ENCODE assay signal across 8 cellular contexts in genomic region chr4:9001153-9001552, GRCh38.
DNase-seq lines count a peak whose midpoint lies in the region; ATAC-seq, FAIRE-seq and TF ChIP-seq lines count a peak whose summit lies in the region.
"Not testable (repeated sequence)": the region's sequence is repeated elsewhere in the genome, so short reads cannot be mapped to it uniquely, and the experiment has no call there.

No MANE protein-coding gene starts in this region.

- H4K20me1 ChIP-seq in HCT116 (ENCODE audit: insufficient read depth); neural progenitor cell (ENCODE audit: low read depth): not testable (repeated sequence)

- H3K4me1 Mint-ChIP-seq in neural progenitor cell; stimulated activated memory B cell treated with anti-CD40 and anti-IgM and Interleukin-4, amounts not matched to agents 10 μg/mL and 1 μg/mL and 100 μg/mL, for 72 hours: not testable (repeated sequence)

- not testable (repeated sequence) for FAIRE-seq in A549 (lab: Jason Lieb, UNC)

- not testable (repeated sequence) for H2AFZ ChIP-seq in HCT116 (ENCODE audit: low read depth, low read length, poor library complexity, severe bottlenecking); neural progenitor cell (replicated peaks)

- H3K36me3 ChIP-seq in HCT116 (ENCODE audit: control insufficient read depth in 1 of 2, insufficient read depth in 2 of 2, low read length in 2 of 2); NT2/D1 (ENCODE audit: insufficient read depth, insufficient read length, low read length); breast epithelium; neural progenitor cell: not testable (repeated sequence)

- not testable (repeated sequence) for H3K9me3 ChIP-seq in A549; HCT116 (ENCODE audit: control insufficient read depth in 1 of 2, insufficient read depth in 1 of 2, low read depth in 1 of 2, low read length in 2 of 2); NT2/D1 (ENCODE audit: insufficient read depth, low read length); breast epithelium; iPS-18c (ENCODE audit: control insufficient read depth, insufficient read depth, low read length); neural progenitor cell (ENCODE audit: low read depth)

- RAD21 ChIA-PET in HCT116 (lab: Charles Lee; ENCODE audit: low non-redundant PET in 1 of 2, low total read pairs in 2 of 2, uncharacterized antibody in 2 of 2, unreplicated experiment in 2 of 2): not testable (repeated sequence)

- not testable (repeated sequence) for H3K27me3 ChIP-seq in HCT116 (ENCODE audit: insufficient read depth, low read length); breast epithelium
- peaks cover 35% of the 10 kb centered on the region for H3K27me3 ChIP-seq in NT2/D1 (ENCODE audit: insufficient read depth, insufficient read length)
- peaks cover 23% of the 10 kb centered on the region for H3K27me3 ChIP-seq in neural progenitor cell

- H3K4me3 Mint-ChIP-seq in neural progenitor cell: not testable (repeated sequence)
- H3K4me3 Mint-ChIP-seq in stimulated activated memory B cell treated with anti-CD40 and anti-IgM and Interleukin-4, amounts not matched to agents 10 μg/mL and 1 μg/mL and 100 μg/mL, for 72 hours: peak overlapping the region; percentile 34

- H3K4me2 ChIP-seq in A549 (peak overlapping the region; percentile 58; the same call in 2 of the 3 replicates), HCT116 (ENCODE audit: low read length) (peak overlapping the region; percentile 65; the same call in 1 of the 2 replicates), neural progenitor cell (peak overlapping the region; percentile 74)

- POLR2A ChIA-PET in A549 (lab: Yijun Ruan, JAX); HCT116 (lab: Charles Lee): not testable (repeated sequence)

- not testable (repeated sequence) for H3K9ac ChIP-seq in HCT116 (ENCODE audit: low read length); neural progenitor cell
- peak overlapping the region; percentile 70 for H3K9ac ChIP-seq in NT2/D1 (ENCODE audit: insufficient read length, low read depth)

- not testable (repeated sequence) for H3K9me2 ChIP-seq in HCT116 (ENCODE audit: insufficient read depth)

- not testable (repeated sequence) for TF ChIP-seq RAD21 in A549 (conservative IDR thresholded peaks at IDR 0.05 in 1 of 2, IDR thresholded peaks at IDR 0.05 in 1 of 2); HCT116 (IDR thresholded peaks at IDR 0.05; ENCODE audit: low read depth)

- intact Hi-C loops in HCT116 (cut with micrococcal nuclease): loop anchor here (2.0 kb wide), 1 partner anchor 122 kb away; no protein-coding TSS in a partner anchor
- intact Hi-C loops in breast epithelium (cut with DNase I; ENCODE audit: low total_unique reads): not testable (repeated sequence)

- H3K36me3 Mint-ChIP-seq in neural progenitor cell; stimulated activated memory B cell treated with anti-CD40 and anti-IgM and Interleukin-4, amounts not matched to agents 10 μg/mL and 1 μg/mL and 100 μg/mL, for 72 hours: not testable (repeated sequence)

- H3F3A ChIP-seq in neural progenitor cell (ENCODE audit: low read depth): not testable (repeated sequence)

- CTCF ChIA-PET in A549 (lab: Yijun Ruan, JAX) (interaction anchor here (0.5 to 0.7 kb wide), 7 partner anchors 8 to 1122 kb away, joined by 3 to 7 read pairs (median 3); no protein-coding TSS in a partner anchor), HCT116 (lab: Charles Lee) (interaction anchor here (0.7 to 1.2 kb wide), 5 partner anchors 8 to 122 kb away, joined by 3 to 15 read pairs (median 6); no protein-coding TSS in a partner anchor)

- not testable (repeated sequence) for TF ChIP-seq POLR2A in A549 (IDR thresholded peaks at IDR 0.05; ENCODE audit: low read length); HCT116 (IDR thresholded peaks at IDR 0.05; ENCODE audit: borderline replicate concordance, extremely low read depth, insufficient read depth, insufficient read length); breast epithelium (IDR thresholded peaks at IDR 0.05)

- TF ChIP-seq CTCF in A549 (IDR thresholded peaks at IDR 0.05); HCT116 (IDR thresholded peaks at IDR 0.05 in 2 of 3, conservative IDR thresholded peaks at IDR 0.05 in 1 of 3; ENCODE audit: borderline replicate concordance in 1 of 3, insufficient read depth in 1 of 3, low read depth in 2 of 3, low read length in 2 of 3); breast epithelium (IDR thresholded peaks at IDR 0.05); epithelial cell of proximal tubule (conservative IDR thresholded peaks at IDR 0.05; ENCODE audit: low read depth, low read length); neural progenitor cell (IDR thresholded peaks at IDR 0.05): not testable (repeated sequence)

- H3K4me1 ChIP-seq in A549; HCT116 (ENCODE audit: control insufficient read depth in 1 of 2, insufficient read depth in 2 of 2, low read length in 2 of 2); NT2/D1 (ENCODE audit: insufficient read depth, insufficient read length); breast epithelium; neural progenitor cell: not testable (repeated sequence)

- DNase-seq in A549 (ENCODE audit: low read depth in 1 of 2, low spot score in 1 of 2); HCT116 (ENCODE audit: low read depth, low spot score); NT2/D1 (ENCODE audit: low read depth, low spot score); breast epithelium (ENCODE audit: low spot score in 2 of 2); epithelial cell of proximal tubule (ENCODE audit: low read depth): not testable (repeated sequence)
- peak; percentile 17 for DNase-seq in neural progenitor cell (ENCODE audit: low spot score)

- H3K79me2 ChIP-seq in HCT116 (ENCODE audit: insufficient read depth, low read length); neural progenitor cell (ENCODE audit: low read depth): not testable (repeated sequence)

- not testable (repeated sequence) for H3K27ac ChIP-seq in A549; HCT116 (ENCODE audit: low read depth, low read length); breast epithelium; neural progenitor cell

- TF ChIP-seq EP300 in A549 (IDR thresholded peaks at IDR 0.05): not testable (repeated sequence)

- ATAC-seq in A549; HCT116; stimulated activated memory B cell treated with anti-CD40 and anti-IgM and Interleukin-4, amounts not matched to agents 10 μg/mL and 1 μg/mL and 100 μg/mL, for 72 hours: not testable (repeated sequence)

- H3K27me3 Mint-ChIP-seq in neural progenitor cell (ENCODE audit: insufficient read depth, low read depth): peaks cover 26% of the 10 kb centered on the region
- H3K27me3 Mint-ChIP-seq in stimulated activated memory B cell treated with anti-CD40 and anti-IgM and Interleukin-4, amounts not matched to agents 10 μg/mL and 1 μg/mL and 100 μg/mL, for 72 hours: peaks cover 30% of the 10 kb centered on the region

- 20% methylated on average over 1 of the region's 28 CpGs for WGBS in A549 (ENCODE audit: missing lambda C conversion rate)

- H3K4me3 ChIP-seq in A549: not testable (repeated sequence)
- H3K4me3 ChIP-seq in HCT116 (replicated peaks in 1 of 2; ENCODE audit: low read depth in 1 of 2, low read length in 2 of 2): peak overlapping the region; percentile 23 to 40; a peak in 3 of 4 replicates
- H3K4me3 ChIP-seq in NT2/D1 (ENCODE audit: insufficient read length, low read depth): peak overlapping the region; percentile 43
- peak overlapping the region in 2 of 3 donors; percentile 43 to 68 for H3K4me3 ChIP-seq in breast epithelium
- H3K4me3 ChIP-seq in epithelial cell of proximal tubule (ENCODE audit: low read depth, low read length): peak overlapping the region; percentile 16
- H3K4me3 ChIP-seq in iPS-18c (ENCODE audit: insufficient read depth, low read depth, low read length): peak overlapping the region; percentile 24; the same call in 1 of the 2 replicates
- H3K4me3 ChIP-seq in neural progenitor cell: peak overlapping the region; percentile 35

- H3K9me3 Mint-ChIP-seq in neural progenitor cell; stimulated activated memory B cell treated with anti-CD40 and anti-IgM and Interleukin-4, amounts not matched to agents 10 μg/mL and 1 μg/mL and 100 μg/mL, for 72 hours: not testable (repeated sequence)

- BruUV-seq in HCT116 (replicated peaks; lab: Mats Ljungman, UMichigan): not testable (repeated sequence)

- H3K27ac Mint-ChIP-seq in neural progenitor cell; stimulated activated memory B cell treated with anti-CD40 and anti-IgM and Interleukin-4, amounts not matched to agents 10 μg/mL and 1 μg/mL and 100 μg/mL, for 72 hours: not testable (repeated sequence)
